In the genomic region with DNA sequence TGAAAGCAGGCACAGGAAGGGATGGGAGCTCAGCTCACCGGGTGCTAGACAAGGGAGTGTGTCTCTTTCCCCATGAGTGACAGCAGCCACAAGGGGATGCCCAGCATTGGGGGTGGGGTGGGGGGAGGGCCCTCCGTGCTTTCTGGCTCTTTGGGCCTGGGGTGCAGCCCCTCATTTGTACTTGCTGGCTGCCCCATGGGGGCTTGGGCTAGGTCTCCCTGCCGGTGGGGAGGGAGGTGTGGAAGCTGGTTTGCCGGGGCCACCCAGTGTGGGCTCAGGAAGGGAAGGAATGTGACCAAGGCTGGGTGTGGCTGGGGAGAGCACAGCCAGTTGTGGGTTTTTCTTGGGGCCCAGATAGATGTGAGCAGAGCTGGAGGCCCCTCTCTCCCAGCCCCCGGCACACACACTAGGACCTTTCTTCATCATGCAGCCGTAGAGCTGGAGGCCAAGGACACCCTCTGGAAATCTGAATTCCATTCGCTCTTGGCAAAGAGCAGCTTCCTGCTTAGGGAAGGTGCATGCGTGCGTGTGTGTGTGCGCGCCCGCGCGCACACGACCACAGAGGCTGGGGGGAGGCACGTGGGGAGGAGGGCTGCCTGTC, we compare ENCODE assay signal across 16 cellular contexts. TPM values are rescaled to one million over a fixed set of nuclear protein-coding genes. Genes with fewer than 3 reads are reported as not detected.
DNase-seq lines count a peak whose midpoint lies in the region; ATAC-seq and TF ChIP-seq lines count a peak whose summit lies in the region.
"Had no signal": no experiment of that assay in that cellular context is flagged by ENCODE, and none has a peak within 500 bp of the region (broad histone marks: within the 10 kb centered on the region; RNA-seq: fewer than 3 reads in every experiment).

No MANE protein-coding gene starts in this region.

- no peak overlapping the region for H4K8ac ChIP-seq in trophoblast cell (ENCODE audit: low read depth, low read length)

- no peak overlapping the region for H3K4me2 ChIP-seq in trophoblast cell (ENCODE audit: low read length)

- H3K27ac Mint-ChIP-seq in endodermal cell (no peak overlapping the region), glutamatergic neuron (ENCODE audit: unreplicated experiment) (no peak overlapping the region)
- H3K27ac Mint-ChIP-seq: activated CD8-positive, alpha-beta T cell treated with anti-CD3 and anti-CD28 coated beads, Interleukin-2, amount 10 ng/mL, durations not matched to agents 7 days and 5 days; activated naive CD4-positive, alpha-beta T cell treated with anti-CD3 and anti-CD28 coated beads, Interleukin-2, amount 50 U/mL, for 24 hours; stimulated activated naive CD8-positive, alpha-beta T cell treated with anti-CD3 and anti-CD28 coated beads, Interleukin-15, Interleukin-2, amounts not matched to agents 100 ng/mL and 50 ng/mL, for 24 hours had no signal

- H3K27ac ChIP-seq in endodermal cell (ENCODE audit: low read depth, low read length) (no peak overlapping the region), trophoblast cell (ENCODE audit: low read depth, low read length) (peak overlapping the region; percentile 4), uterus (peak overlapping the region; percentile 35 to 37)
- H3K27ac ChIP-seq: epithelial cell of prostate, foreskin keratinocyte had no signal

- H3K79me2 ChIP-seq in trophoblast cell (ENCODE audit: control insufficient read depth, insufficient read depth, low read length, poor library complexity), result no peaks in the 10 kb centered on the region

- peak overlapping the region; percentile 11 for H3K14ac ChIP-seq in trophoblast cell (ENCODE audit: low read length)

- no peak overlapping the region for H3K9ac ChIP-seq in endodermal cell (ENCODE audit: extremely low read depth, low read length, poor library complexity, severe bottlenecking)
- no peak overlapping the region for H3K9ac ChIP-seq in trophoblast cell (ENCODE audit: low read length)

- no peaks in the 10 kb centered on the region for H3K9me3 Mint-ChIP-seq in endodermal cell
- peaks cover 3% of the 10 kb centered on the region for H3K9me3 Mint-ChIP-seq in glutamatergic neuron (ENCODE audit: unreplicated experiment)
- H3K9me3 Mint-ChIP-seq: activated naive CD4-positive, alpha-beta T cell treated with anti-CD3 and anti-CD28 coated beads, Interleukin-2, amount 50 U/mL, for 24 hours; stimulated activated naive CD8-positive, alpha-beta T cell treated with anti-CD3 and anti-CD28 coated beads, Interleukin-15, Interleukin-2, amounts not matched to agents 100 ng/mL and 50 ng/mL, for 24 hours had no signal

- peaks cover 6% of the 10 kb centered on the region for H3K79me1 ChIP-seq in trophoblast cell (ENCODE audit: low read length)

- H2AFZ ChIP-seq in trophoblast cell (ENCODE audit: insufficient read depth, low read length, poor library complexity), result no peak overlapping the region

- no peak overlapping the region for H3K4me3 Mint-ChIP-seq in endodermal cell
- H3K4me3 Mint-ChIP-seq in glutamatergic neuron (ENCODE audit: unreplicated experiment), result no peak overlapping the region
- H3K4me3 Mint-ChIP-seq: activated CD8-positive, alpha-beta T cell treated with anti-CD3 and anti-CD28 coated beads, Interleukin-2, amount 10 ng/mL, durations not matched to agents 7 days and 5 days; activated naive CD4-positive, alpha-beta T cell treated with anti-CD3 and anti-CD28 coated beads, Interleukin-2, amount 50 U/mL, for 24 hours; stimulated activated naive CD8-positive, alpha-beta T cell treated with anti-CD3 and anti-CD28 coated beads, Interleukin-15, Interleukin-2, amounts not matched to agents 100 ng/mL and 50 ng/mL, for 24 hours had no signal

- peak overlapping the region; percentile 48 for H3K18ac ChIP-seq in trophoblast cell (ENCODE audit: low read length)

- no peak overlapping the region for H2BK120ac ChIP-seq in trophoblast cell (ENCODE audit: insufficient read depth, low read length, poor library complexity)

- H3K36me3 ChIP-seq in endodermal cell (ENCODE audit: control insufficient read depth, insufficient read depth, low read length) (peaks cover 8% of the 10 kb centered on the region), trophoblast cell (ENCODE audit: control insufficient read depth in 1 of 2, insufficient read depth in 2 of 2, low read length in 2 of 2) (peaks cover 11 to 21% of the 10 kb centered on the region in 2 experiments), uterus (no peaks in the 10 kb centered on the region)

- H3K4me1 Mint-ChIP-seq in endodermal cell, result peaks cover 18% of the 10 kb centered on the region
- peaks cover 28% of the 10 kb centered on the region for H3K4me1 Mint-ChIP-seq in glutamatergic neuron (ENCODE audit: low read depth, unreplicated experiment)

- no peak overlapping the region for H4K12ac ChIP-seq in trophoblast cell (ENCODE audit: low read depth, low read length)

- no peaks in the 10 kb centered on the region for H3K9me3 ChIP-seq in endodermal cell (ENCODE audit: control insufficient read depth, low read length)
- H3K9me3 ChIP-seq in trophoblast cell (ENCODE audit: insufficient read depth, low read depth, low read length), result no peaks in the 10 kb centered on the region
- no peaks in the 10 kb centered on the region for H3K9me3 ChIP-seq in uterus

- H2BK5ac ChIP-seq in trophoblast cell (ENCODE audit: low read depth, low read length, poor library complexity), result no peak overlapping the region

- no peak overlapping the region for H2AK5ac ChIP-seq in trophoblast cell (ENCODE audit: low read length)

- H3K23ac ChIP-seq in trophoblast cell (ENCODE audit: low read length), result no peak overlapping the region

- no peak overlapping the region for H3K4me3 ChIP-seq in endodermal cell (ENCODE audit: low read length)
- H3K4me3 ChIP-seq in trophoblast cell (ENCODE audit: low read depth, low read length), result no peak overlapping the region
- H3K4me3 ChIP-seq in uterus, result no peak overlapping the region

- no peaks in the 10 kb centered on the region for H3K4me1 ChIP-seq in endodermal cell (ENCODE audit: control insufficient read depth, insufficient read depth, low read length)
- peaks cover 7 to 18% of the 10 kb centered on the region in 2 experiments for H3K4me1 ChIP-seq in trophoblast cell (ENCODE audit: control insufficient read depth in 1 of 2, insufficient read depth in 2 of 2, low read length in 2 of 2)
- H3K4me1 ChIP-seq in uterus, result peaks cover 0 to 6% of the 10 kb centered on the region in 2 donors
- H3K4me1 ChIP-seq: foreskin keratinocyte had no signal

- WGBS in endodermal cell (ENCODE audit: insufficient coverage in 1 of 2, insufficient read length in 1 of 2), 2 experiments, result 95% methylated on average over 13 to 16 of the region's 16 CpGs
- no CpG with 5 or more reads among the region's 16 CpGs for WGBS in trophoblast cell (ENCODE audit: extremely low coverage, insufficient coverage, insufficient read length)

- peak overlapping the region; percentile 34 for H4K91ac ChIP-seq in trophoblast cell (ENCODE audit: low read depth, low read length)

- H2BK12ac ChIP-seq in trophoblast cell (ENCODE audit: low read length), result no peak overlapping the region

- H3K27me3 ChIP-seq in endodermal cell (ENCODE audit: control insufficient read depth, insufficient read depth, low read length, poor library complexity, severe bottlenecking) (no peaks in the 10 kb centered on the region), trophoblast cell (ENCODE audit: insufficient read depth, low read length) (no peaks in the 10 kb centered on the region), uterus (no peaks in the 10 kb centered on the region)

- ATAC-seq in left ventricle myocardium superior, result no peak
- ATAC-seq: activated CD8-positive, alpha-beta T cell treated with anti-CD3 and anti-CD28 coated beads, Interleukin-2, amount 10 ng/mL, durations not matched to agents 7 days and 5 days; foreskin keratinocyte; HCT116 had no signal

- H3K36me3 Mint-ChIP-seq in endodermal cell (ENCODE audit: low read depth) (peaks cover 9% of the 10 kb centered on the region), glutamatergic neuron (ENCODE audit: unreplicated experiment) (no peaks in the 10 kb centered on the region)
- H3K36me3 Mint-ChIP-seq: activated naive CD4-positive, alpha-beta T cell treated with anti-CD3 and anti-CD28 coated beads, Interleukin-2, amount 50 U/mL, for 24 hours had no signal

- no peak for TF ChIP-seq CTCF in endodermal cell (conservative IDR thresholded peaks at IDR 0.05)
- no peak for TF ChIP-seq CTCF in uterus (IDR thresholded peaks at IDR 0.05)
- no peak for TF ChIP-seq CTCF in glutamatergic neuron (IDR thresholded peaks at IDR 0.05; ENCODE audit: partially characterized antibody, unreplicated experiment)

- TF ChIP-seq POLR2A in uterus (IDR thresholded peaks at IDR 0.05), result no peak

- H3K27me3 Mint-ChIP-seq in endodermal cell (ENCODE audit: insufficient read depth) (peaks cover 2% of the 10 kb centered on the region), glutamatergic neuron (ENCODE audit: unreplicated experiment) (peaks cover 8% of the 10 kb centered on the region)
- H3K27me3 Mint-ChIP-seq: activated naive CD4-positive, alpha-beta T cell treated with anti-CD3 and anti-CD28 coated beads, Interleukin-2, amount 50 U/mL, for 24 hours; stimulated activated naive CD8-positive, alpha-beta T cell treated with anti-CD3 and anti-CD28 coated beads, Interleukin-15, Interleukin-2, amounts not matched to agents 100 ng/mL and 50 ng/mL, for 24 hours had no signal

- intact Hi-C loops in cardiac septum (cut with DNase I) (no loop called here), left ventricle myocardium superior (cut with micrococcal nuclease) (no loop called here), uterus (cut with DNase I; ENCODE audit: low total_unique reads) (no loop called here)

- no peak overlapping the region for H3K4ac ChIP-seq in trophoblast cell (ENCODE audit: low read depth, low read length)

- DNase-seq in cardiac septum (ENCODE audit: low spot score), result peak; percentile 56
- no peak for DNase-seq in left ventricle myocardium superior
- peak; percentile 43 for DNase-seq in endodermal cell
- DNase-seq in trophoblast cell, result no peak
- peak in 1 of 2 donors; percentile 7 for DNase-seq in uterus
- DNase-seq in DMS 273 (lab: John Stamatoyannopoulos, UW; ENCODE audit: unreplicated experiment), result no peak
- no peak for DNase-seq in glutamatergic neuron
- no peak for DNase-seq in DMS79 (lab: John Stamatoyannopoulos, UW)
- DNase-seq: activated CD8-positive, alpha-beta T cell treated with anti-CD3 and anti-CD28 coated beads, Interleukin-2, amount 10 ng/mL, durations not matched to agents 7 days and 5 days; foreskin keratinocyte; NCI-H1694 treated with DMSO at 0.1 percent for 48 hours; SIG-M5 had no signal

RNA-seq across cellular contexts. Expression of a gene that starts 25.8 kb away (rescaled TPM):
- total RNA-seq in cardiac septum, result 0.57 TPM
- total RNA-seq in left ventricle myocardium superior, result 0.35 TPM
- total RNA-seq in endodermal cell, result 1 to 10 TPM; 5.2 to 6.9 TPM
- polyA plus RNA-seq in endodermal cell (2013, experiment 1 of 2), result 0.71 TPM
- 0.99 TPM for polyA plus RNA-seq in endodermal cell (2013, experiment 2 of 2)
- 0.19 and 0.21 TPM in 2 replicates for polyA plus RNA-seq in trophoblast cell (2013)
- total RNA-seq in uterus, result 10 to 100 TPM in 2 of 4 donors, 1 to 10 TPM in 2; 2.6 to 19.4 (median 10.9) TPM
- total RNA-seq in glutamatergic neuron (ENCODE audit: unreplicated experiment), result 14.3 TPM

Comparison
In these comparisons a context has a peak if more than half of its experiments do, and no peak if none do; other contexts are left out.
1. DNase-seq: peak in cardiac septum (single experiment) and endodermal cell (single experiment); none in left ventricle myocardium superior (single experiment), trophoblast cell (0 of 2), DMS 273 (single experiment), glutamatergic neuron (single experiment) and DMS79 (single experiment).